In genomic region chr10:102112210-102112817, GRCh38 we compare ENCODE assay signal across 10 cellular contexts. TPM values are rescaled to one million over a fixed set of nuclear protein-coding genes. Genes with fewer than 3 reads are reported as not detected.
DNase-seq lines count a peak whose midpoint lies in the region; ATAC-seq and TF ChIP-seq lines count a peak whose summit lies in the region.
"Had no signal": no experiment of that assay in that cellular context is flagged by ENCODE, and none has a peak within 500 bp of the region (broad histone marks: within the 10 kb centered on the region; RNA-seq: fewer than 3 reads in every experiment).

No MANE protein-coding gene starts in this region.

- H4K20me1 ChIP-seq in GM23248 (ENCODE audit: insufficient read depth): no peaks in the 10 kb centered on the region; the same call in 1 of the 2 replicates
- H4K20me1 ChIP-seq in hepatocyte (ENCODE audit: insufficient read depth, poor library complexity, severe bottlenecking): peaks cover 51% of the 10 kb centered on the region

- H3K36me3 ChIP-seq in GM23248 (ENCODE audit: low read depth) (peaks cover 28% of the 10 kb centered on the region), hepatocyte (replicated peaks; ENCODE audit: insufficient read depth, low read depth) (no peaks in the 10 kb centered on the region)

- H3K4me2 ChIP-seq in GM23248 (ENCODE audit: unreplicated experiment) (peak overlapping the region; percentile 66), hepatocyte (peak overlapping the region; percentile 78)

- POLR2A ChIA-PET in AG04450 (lab: Yijun Ruan, JAX): no interaction called here

- H3K27ac ChIP-seq in AG04450 (ENCODE audit: low read depth, low read length) (no peak overlapping the region), GM23248 (no peak overlapping the region), hepatocyte (no peak overlapping the region)
- H3K27ac ChIP-seq: gastrocnemius medialis had no signal

- H3K27me3 ChIP-seq in AG04450 (ENCODE audit: control insufficient read depth, insufficient read depth, low read length) (no peaks in the 10 kb centered on the region), GM23248 (replicated peaks; ENCODE audit: insufficient read depth) (no peaks in the 10 kb centered on the region), hepatocyte (no peaks in the 10 kb centered on the region)
- H3K27me3 ChIP-seq: gastrocnemius medialis had no signal

- H3K79me2 ChIP-seq in GM23248 (ENCODE audit: insufficient read depth): peaks cover 71% of the 10 kb centered on the region
- peaks cover 69% of the 10 kb centered on the region for H3K79me2 ChIP-seq in hepatocyte

- H3K4me1 ChIP-seq in GM23248 (ENCODE audit: insufficient read depth) (peaks cover 32% of the 10 kb centered on the region), hepatocyte (ENCODE audit: insufficient read depth) (peaks cover 41% of the 10 kb centered on the region)

- peaks cover 9% of the 10 kb centered on the region for H3F3A ChIP-seq in GM23248 (ENCODE audit: insufficient read depth)

- no peaks in the 10 kb centered on the region for H3K9me3 ChIP-seq in AG04450 (ENCODE audit: control insufficient read depth, insufficient read depth, low read length)
- H3K9me3 ChIP-seq in GM23248 (ENCODE audit: low read depth): no peaks in the 10 kb centered on the region
- no peaks in the 10 kb centered on the region for H3K9me3 ChIP-seq in hepatocyte (ENCODE audit: low read depth)
- H3K9me3 ChIP-seq: gastrocnemius medialis had no signal

- no peak overlapping the region for H3K9ac ChIP-seq in GM23248

- H3K9me2 ChIP-seq in GM23248 (ENCODE audit: insufficient read depth) (no peaks in the 10 kb centered on the region), hepatocyte (replicated peaks; ENCODE audit: insufficient read depth) (no peaks in the 10 kb centered on the region)

- DNase-seq in AG04450 (ENCODE audit: low read depth, low spot score) (no peak), GM23248 (no peak), hepatocyte (ENCODE audit: low spot score) (no peak), sciatic nerve (ENCODE audit: low spot score) (no peak), left colon (no peak)
- no peak for DNase-seq in activated T-cell treated with anti-CD3 and anti-CD28 coated beads, Interleukin-2, amount 50 U/mL, for 1 hour
- DNase-seq: gastrocnemius medialis, NCI-H226 had no signal

- H3K4me3 ChIP-seq in AG04450 (ENCODE audit: low read depth, low read length) (peak overlapping the region; percentile 89), GM23248 (no peak overlapping the region; the same call in 1 of the 2 replicates), WI38 (ENCODE audit: low read depth, low read length) (no peak overlapping the region), hepatocyte (no peak overlapping the region)
- H3K4me3 ChIP-seq: gastrocnemius medialis had no signal

- TF ChIP-seq CTCF in AG04450 (IDR thresholded peaks at IDR 0.05; ENCODE audit: low read depth, low read length): peak; percentile 26; the same call in 1 of the 2 replicates
- TF ChIP-seq CTCF in WI38 (IDR thresholded peaks at IDR 0.05; ENCODE audit: low read depth, low read length): 0 out of 2 replicates have a peak, but pooled peaks have one; percentile 23
- no peak for TF ChIP-seq CTCF in hepatocyte (IDR thresholded peaks at IDR 0.05; ENCODE audit: poor library complexity)

- intact Hi-C loops in sciatic nerve (cut with DNase I) (no loop called here), left colon (cut with DNase I, micrococcal nuclease) (no loop called here)

- ATAC-seq in sciatic nerve (no peak), left colon (no peak), GM18520 (IDR thresholded peaks at IDR 0.05; ENCODE audit: unreplicated experiment) (no peak)
- ATAC-seq: gastrocnemius medialis had no signal

- H2AFZ ChIP-seq in GM23248: no peak overlapping the region
- H2AFZ ChIP-seq in hepatocyte: no peak overlapping the region

- CTCF ChIA-PET in AG04450 (lab: Charles Lee): interaction anchor here (0.5 to 2.4 kb wide), 5 partner anchors 9 to 600 kb away, joined by 3 to 9 read pairs (median 6); no protein-coding TSS in a partner anchor

- 34 to 54% methylated on average over 2 to 3 of the region's 3 CpGs for WGBS in GM23248 (ENCODE audit: low coverage in 1 of 2, low lambda C conversion rate in 2 of 2, missing lambda C conversion rate in 2 of 2), 2 experiments
- WGBS in hepatocyte (ENCODE audit: low lambda C conversion rate, missing lambda C conversion rate): 38% methylated on average over 3 of the region's 3 CpGs

- in situ Hi-C loops in GM23248 (cut with MboI): no loop called here

RNA-seq across cellular contexts. Expression of gene LDB1, which starts 7.9 kb away (rescaled TPM):
- 95.7 and 106 TPM in 2 replicates for polyA plus RNA-seq in AG04450 (2011; rRNA removed)
- polyA minus RNA-seq in AG04450 (2011; rRNA and poly(A)+ RNA removed): 163 and 199 TPM in 2 replicates
- total RNA-seq in GM23248 (2014; rRNA removed; shearing (Covaris generic)): 28.1 and 30.5 TPM in 2 replicates
- 4.8 and 5.0 TPM in 2 replicates for polyA plus RNA-seq in GM23248 (2016; fragmentation: Nextera tagmentation; extraction: Ambion mirVana)
- total RNA-seq in hepatocyte: 46.3 and 47.2 TPM in 2 replicates
- polyA plus RNA-seq in hepatocyte: 28.2 and 31.2 TPM in 2 replicates
- total RNA-seq in sciatic nerve: 64.3 TPM
- total RNA-seq in left colon: 10 to 100 TPM; 29.5 to 34.6 TPM

RNA-seq across cellular contexts. Expression of gene PPRC1, which starts 20.5 kb away (rescaled TPM):
- polyA plus RNA-seq in AG04450 (2011; rRNA removed) (14.1 and 18.5 TPM in 2 replicates), GM23248 (2016; fragmentation: Nextera tagmentation; extraction: Ambion mirVana) (19.5 and 22.6 TPM in 2 replicates), hepatocyte (23.7 and 25.4 TPM in 2 replicates)
- 31.1 and 37.4 TPM in 2 replicates for polyA minus RNA-seq in AG04450 (2011; rRNA and poly(A)+ RNA removed)
- total RNA-seq in GM23248 (2014; rRNA removed; shearing (Covaris generic)): 16.4 and 25.3 TPM in 2 replicates
- total RNA-seq in hepatocyte (9.8 and 15.6 TPM in 2 replicates), sciatic nerve (45.6 TPM), left colon (10 to 100 TPM; 14.4 to 22.1 TPM)

RNA-seq across cellular contexts. Expression of gene NOLC1, which starts 39.9 kb away (rescaled TPM):
- 60.9 and 80.8 TPM in 2 replicates for polyA plus RNA-seq in AG04450 (2011; rRNA removed)
- 46.1 and 47.3 TPM in 2 replicates for polyA minus RNA-seq in AG04450 (2011; rRNA and poly(A)+ RNA removed)
- 30.7 and 31.9 TPM in 2 replicates for total RNA-seq in GM23248 (2014; rRNA removed; shearing (Covaris generic))
- 42.5 and 43.4 TPM in 2 replicates for polyA plus RNA-seq in GM23248 (2016; fragmentation: Nextera tagmentation; extraction: Ambion mirVana)
- 29.8 and 50.4 TPM in 2 replicates for total RNA-seq in hepatocyte
- polyA plus RNA-seq in hepatocyte: 46.2 and 49.5 TPM in 2 replicates
- 46.7 TPM for total RNA-seq in sciatic nerve
- 10 to 100 TPM; 30.2 to 41.5 TPM for total RNA-seq in left colon

RNA-seq across cellular contexts. Expression of gene HPS6, which starts 47.2 kb away (rescaled TPM):
- polyA plus RNA-seq in AG04450 (2011; rRNA removed) (6.4 and 9.0 TPM in 2 replicates), GM23248 (2016; fragmentation: Nextera tagmentation; extraction: Ambion mirVana) (10.9 and 12.2 TPM in 2 replicates), hepatocyte (18.0 and 25.2 TPM in 2 replicates)
- 12.9 and 19.3 TPM in 2 replicates for polyA minus RNA-seq in AG04450 (2011; rRNA and poly(A)+ RNA removed)
- 45.1 and 46.9 TPM in 2 replicates for total RNA-seq in GM23248 (2014; rRNA removed; shearing (Covaris generic))
- total RNA-seq in hepatocyte (22.4 and 24.6 TPM in 2 replicates), sciatic nerve (14.0 TPM), left colon (10 to 100 TPM; 20.3 to 25.0 TPM)

RNA-seq across cellular contexts. Expression of gene ARMH3, which starts 56.3 kb away (rescaled TPM):
- polyA plus RNA-seq in AG04450 (2011; rRNA removed) (19.5 and 19.8 TPM in 2 replicates), GM23248 (2016; fragmentation: Nextera tagmentation; extraction: Ambion mirVana) (9.5 and 11.1 TPM in 2 replicates), hepatocyte (12.6 and 15.1 TPM in 2 replicates)
- polyA minus RNA-seq in AG04450 (2011; rRNA and poly(A)+ RNA removed): 17.0 and 17.1 TPM in 2 replicates
- total RNA-seq in GM23248 (2014; rRNA removed; shearing (Covaris generic)): 5.6 and 9.0 TPM in 2 replicates
- total RNA-seq in hepatocyte (10.6 and 11.7 TPM in 2 replicates), sciatic nerve (30.9 TPM), left colon (10 to 100 TPM; 28.6 to 37.3 TPM)
